Comparison of ENCODE assay signal across 8 cellular contexts in the genomic region with DNA sequence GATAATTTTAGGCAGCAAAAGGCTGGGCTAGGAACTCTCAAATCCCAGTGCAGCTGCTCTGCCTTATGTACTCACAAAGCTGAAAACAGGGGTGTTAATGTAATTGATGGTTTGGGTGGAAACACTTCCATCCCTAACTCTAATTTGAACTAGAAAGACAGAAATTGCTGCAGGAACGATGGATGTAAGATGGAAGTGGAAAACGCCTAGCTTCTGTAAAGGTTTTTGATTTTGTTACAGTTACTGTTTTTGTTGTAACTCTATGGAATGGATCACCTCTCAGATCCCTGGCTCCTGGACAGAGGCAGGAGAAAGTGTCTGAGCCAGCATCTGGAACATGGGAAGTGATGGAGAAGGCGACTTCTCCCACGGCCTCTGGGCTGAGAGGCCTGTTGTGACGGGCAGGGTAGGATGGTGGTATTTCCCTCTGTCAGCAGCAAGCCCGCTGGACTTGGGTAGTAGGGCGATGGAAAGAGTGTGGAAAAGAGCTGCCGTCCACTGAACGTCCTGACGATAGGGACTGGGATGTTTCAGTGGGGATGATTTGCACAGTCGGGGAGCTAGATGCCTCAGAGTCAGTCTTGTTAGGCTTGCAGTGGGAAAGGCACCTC. TPM values are rescaled to one million over a fixed set of nuclear protein-coding genes. Genes with fewer than 3 reads are reported as not detected.
DNase-seq lines count a peak whose midpoint lies in the region; ATAC-seq, FAIRE-seq and TF ChIP-seq lines count a peak whose summit lies in the region.

No MANE protein-coding gene starts in this region.

- in situ Hi-C loops in GM13976 (cut with MboI; ENCODE audit: low sequenced_read_pairs, unreplicated experiment) = loop anchor here (10.0 kb wide), 3 partner anchors 147 to 327 kb away; no protein-coding TSS in a partner anchor

- H3K27ac Mint-ChIP-seq in activated naive CD8-positive, alpha-beta T cell treated with anti-CD3 and anti-CD28 coated beads, Interleukin-2, amount 10 ng/mL, durations not matched to agents 7 days and 5 days = peak overlapping the region; percentile 94
- H3K27ac Mint-ChIP-seq in naive thymus-derived CD8-positive, alpha-beta T cell = peak overlapping the region; percentile 92 to 98 (median 95)

- CTCF ChIA-PET in A673 (lab: Charles Lee) = interaction anchor here (0.6 kb wide), 1 partner anchor 9 kb away, joined by 3 read pairs; no protein-coding TSS in a partner anchor

- no peak for TF ChIP-seq CTCF in A673 (conservative IDR thresholded peaks at IDR 0.05; ENCODE audit: low read depth, low read length)
- no peak for TF ChIP-seq CTCF in GM13976 (IDR thresholded peaks at IDR 0.05; ENCODE audit: borderline replicate concordance, control extremely low read depth, extremely low read depth, insufficient read depth, missing control alignments)

- DNase-seq in A673 (ENCODE audit: low spot score) = no peak
- DNase-seq in GM12891 (ENCODE audit: insufficient read length, low spot score) = no peak
- DNase-seq in activated naive CD8-positive, alpha-beta T cell treated with anti-CD3 and anti-CD28 coated beads, Interleukin-2, amount 10 ng/mL, durations not matched to agents 7 days and 5 days = no peak
- DNase-seq in naive thymus-derived CD8-positive, alpha-beta T cell = no peak
- DNase-seq in effector CD4-positive, alpha-beta T cell = no peak
- DNase-seq in GM13976 (ENCODE audit: low spot score) = no peak
- DNase-seq in NCI-H2029 treated with DMSO at 0.1 percent for 48 hours (lab: John Stamatoyannopoulos, UW) = no peak

- peaks cover 70% of the 10 kb centered on the region for H3K4me1 Mint-ChIP-seq in activated naive CD8-positive, alpha-beta T cell treated with anti-CD3 and anti-CD28 coated beads, Interleukin-2, amount 10 ng/mL, durations not matched to agents 7 days and 5 days
- H3K4me1 Mint-ChIP-seq in naive thymus-derived CD8-positive, alpha-beta T cell = peaks cover 51 to 85% (median 82%) of the 10 kb centered on the region in 4 donors

- H3K4me3 Mint-ChIP-seq in activated naive CD8-positive, alpha-beta T cell treated with anti-CD3 and anti-CD28 coated beads, Interleukin-2, amount 10 ng/mL, durations not matched to agents 7 days and 5 days = peak overlapping the region; percentile 92
- peak overlapping the region; percentile 90 to 99 (median 94) for H3K4me3 Mint-ChIP-seq in naive thymus-derived CD8-positive, alpha-beta T cell

- no peaks in the 10 kb centered on the region for H3K9me3 Mint-ChIP-seq in activated naive CD8-positive, alpha-beta T cell treated with anti-CD3 and anti-CD28 coated beads, Interleukin-2, amount 10 ng/mL, durations not matched to agents 7 days and 5 days
- no peaks in the 10 kb centered on the region for H3K9me3 Mint-ChIP-seq in naive thymus-derived CD8-positive, alpha-beta T cell

- no peaks in the 10 kb centered on the region for H3K9me3 ChIP-seq in A673 (ENCODE audit: low read depth, low read length, poor library complexity, severe bottlenecking)

- no peak overlapping the region for H3K27ac ChIP-seq in A673 (ENCODE audit: low read depth, low read length, poor library complexity, severe bottlenecking)

- BruUV-seq in A673 (replicated peaks; lab: Mats Ljungman, UMichigan) = TSS peak; percentile 32

- peak; percentile 68 for FAIRE-seq in GM12891 (lab: Jason Lieb, UNC)

- no peaks in the 10 kb centered on the region for H3K27me3 Mint-ChIP-seq in activated naive CD8-positive, alpha-beta T cell treated with anti-CD3 and anti-CD28 coated beads, Interleukin-2, amount 10 ng/mL, durations not matched to agents 7 days and 5 days
- H3K27me3 Mint-ChIP-seq in naive thymus-derived CD8-positive, alpha-beta T cell = no peaks in the 10 kb centered on the region

- peaks cover 21% of the 10 kb centered on the region for H3K36me3 Mint-ChIP-seq in activated naive CD8-positive, alpha-beta T cell treated with anti-CD3 and anti-CD28 coated beads, Interleukin-2, amount 10 ng/mL, durations not matched to agents 7 days and 5 days
- H3K36me3 Mint-ChIP-seq in naive thymus-derived CD8-positive, alpha-beta T cell = peaks cover 0 to 11% (median 0%) of the 10 kb centered on the region in 3 donors

- TF ChIP-seq POLR2A in GM12891 (IDR thresholded peaks at IDR 0.05; ENCODE audit: low read depth, low read length) = no peak

- POLR2A ChIA-PET in A673 (lab: Charles Lee; ENCODE audit: low non-redundant PET) = no interaction called here
- POLR2A ChIA-PET in activated naive CD8-positive, alpha-beta T cell treated with anti-CD3 and anti-CD28 coated beads, Interleukin-2, amount 10 ng/mL, durations not matched to agents 7 days and 5 days (lab: Charles Lee) = interaction anchor here (0.6 to 3.2 kb wide), 8 partner anchors 8 to 932 kb away, joined by 3 to 18 read pairs (median 7); no protein-coding TSS in a partner anchor
- POLR2A ChIA-PET in naive thymus-derived CD8-positive, alpha-beta T cell (lab: Charles Lee) = interaction anchor here (1.0 to 6.4 kb wide), 11 partner anchors 10 to 80 kb away, joined by 3 to 50 read pairs (median 5); a partner anchor contains a TSS

- no peaks in the 10 kb centered on the region for H3K4me1 ChIP-seq in A673 (ENCODE audit: insufficient read depth, low read length, poor library complexity, severe bottlenecking)

- H3K27me3 ChIP-seq in A673 (replicated peaks; ENCODE audit: insufficient read depth, low read depth, low read length, poor library complexity) = no peaks in the 10 kb centered on the region

- no peak overlapping the region for H3K4me3 ChIP-seq in A673 (ENCODE audit: low read depth, low read length, poor library complexity, severe bottlenecking)

- no peaks in the 10 kb centered on the region for H3K36me3 ChIP-seq in A673 (ENCODE audit: insufficient read depth, low read length, poor library complexity, severe bottlenecking)

- no peak for ATAC-seq in activated naive CD8-positive, alpha-beta T cell treated with anti-CD3 and anti-CD28 coated beads, Interleukin-2, amount 10 ng/mL, durations not matched to agents 7 days and 5 days (ENCODE audit: low read depth)
- ATAC-seq in naive thymus-derived CD8-positive, alpha-beta T cell = no peak
- no peak for ATAC-seq in GM19351 (IDR thresholded peaks at IDR 0.05; ENCODE audit: unreplicated experiment)

- intact Hi-C loops in A673 (cut with micrococcal nuclease; ENCODE audit: unreplicated experiment) = no loop called here

TF ChIP-seq in GM12891, 5 proteins besides CTCF, POLR2A, EP300 and RAD21:
- TF ChIP-seq PAX5 (IDR thresholded peaks at IDR 0.05; ENCODE audit: insufficient read depth, low read length, severe bottlenecking) (no peak), SPI1 (IDR thresholded peaks at IDR 0.05; ENCODE audit: low read depth, low read length) (no peak), POU2F2 (IDR thresholded peaks at IDR 0.05; ENCODE audit: low read depth, low read length) (no peak), POLR2AphosphoS5 (IDR thresholded peaks at IDR 0.05; ENCODE audit: low read depth, low read length) (no peak), TAF1 (IDR thresholded peaks at IDR 0.05; ENCODE audit: low read depth, low read length) (no peak)

RNA-seq across cellular contexts. Expression of a gene that starts 1.6 kb away (rescaled TPM):
- 7.1 and 8.7 TPM in 2 replicates for total RNA-seq in A673 (2021)
- 16.0 TPM for polyA plus RNA-seq in GM12891 (2012; ENCODE audit: low read depth, missing spikeins)
- 10 to 100 TPM; 82.2 to 84.0 TPM for total RNA-seq in activated naive CD8-positive, alpha-beta T cell treated with anti-CD3 and anti-CD28 coated beads, Interleukin-2, amount 10 ng/mL, durations not matched to agents 7 days and 5 days
- 10 to 100 TPM; 72.4 to 74.3 TPM for total RNA-seq in naive thymus-derived CD8-positive, alpha-beta T cell
- polyA plus RNA-seq in naive thymus-derived CD8-positive, alpha-beta T cell = 10 to 100 TPM; 18.2 to 32.5 (median 18.5) TPM
